8 cellular contexts compared by ENCODE assay signal in genomic region chr17:8630227-8630801, GRCh38. TPM values are rescaled to one million over a fixed set of nuclear protein-coding genes. Genes with fewer than 3 reads are reported as not detected.
A peak's percentile ranks its signal among the peaks of the same experiment; 100 is the strongest.
DNase-seq lines count a peak whose midpoint lies in the region; ATAC-seq and TF ChIP-seq lines count a peak whose summit lies in the region.

MYH10 (minus strand) TSS chr17:8630725; CDS start chr17:8623246, 7,479 bp downstream.

- no peak for DNase-seq in AG09309 (ENCODE audit: low read depth)
- DNase-seq in Jurkat, Clone E6-1 (ENCODE audit: low read depth, low spot score), result no peak
- no peak for DNase-seq in choroid plexus epithelial cell (ENCODE audit: low read depth)
- no peak for DNase-seq in lung microvascular endothelial cell (ENCODE audit: low read depth in 2 of 2)
- DNase-seq in tibial nerve (ENCODE audit: low spot score in 2 of 2), result no peak
- no peak for DNase-seq in NCI-H1436 (lab: John Stamatoyannopoulos, UW)
- no peak for DNase-seq in effector CD4-positive, alpha-beta T cell

- ATAC-seq in GM21423 (IDR thresholded peaks at IDR 0.05; ENCODE audit: unreplicated experiment), result no peak

- peak within 1 kb of the TSS; percentile 60 to 89 (median 76) for H3K27ac ChIP-seq in tibial nerve

- TF ChIP-seq CTCF in AG09309 (IDR thresholded peaks at IDR 0.05; ENCODE audit: control insufficient read depth, insufficient read depth, low read depth, low read length, missing control alignments) (peak; percentile 14), choroid plexus epithelial cell (conservative IDR thresholded peaks at IDR 0.05; ENCODE audit: low read depth, low read length) (peak; percentile 42), tibial nerve (IDR thresholded peaks at IDR 0.05) (peak in 1 of 5 experiments; percentile 8)

- TF ChIP-seq POLR2A in tibial nerve (IDR thresholded peaks at IDR 0.05), result peak in 1 of 2 donors; percentile 65

- no peaks in the 10 kb centered on the region for H3K27me3 ChIP-seq in tibial nerve

- H3K36me3 ChIP-seq in tibial nerve, result no peaks in the 10 kb centered on the region

- TF ChIP-seq EP300 in tibial nerve (IDR thresholded peaks at IDR 0.05), result peak in 1 of 2 donors; percentile 78

- peaks cover 0 to 24% (median 3%) of the 10 kb centered on the region in 4 donors for H3K4me1 ChIP-seq in tibial nerve

- 1% methylated on average over 25 to 28 of the region's 33 CpGs for WGBS in tibial nerve, 2 donors

- H3K9me3 ChIP-seq in tibial nerve, result no peaks in the 10 kb centered on the region

- peak within 1 kb of the TSS; percentile 71 for H3K4me3 ChIP-seq in AG09309 (ENCODE audit: control insufficient read depth, low read depth, low read length)
- peak within 1 kb of the TSS; percentile 93 for H3K4me3 ChIP-seq in Jurkat, Clone E6-1 (ENCODE audit: low read length)
- H3K4me3 ChIP-seq in choroid plexus epithelial cell (ENCODE audit: low read depth, low read length), result peak within 1 kb of the TSS; percentile 90
- peak within 1 kb of the TSS; percentile 62 to 82 (median 78) for H3K4me3 ChIP-seq in tibial nerve

RNA-seq across cellular contexts. Expression of gene MYH10, which starts in this region (rescaled TPM):
- polyA plus RNA-seq in Jurkat, Clone E6-1 (2012; ENCODE audit: insufficient read depth, insufficient read length), result 59.4 TPM
- total RNA-seq in lung microvascular endothelial cell (245 and 287 TPM in 2 replicates), tibial nerve (10 to 100 TPM; 29.3 to 50.0 (median 35.4) TPM)
